7 cellular contexts compared by ENCODE assay signal in the genomic region with DNA sequence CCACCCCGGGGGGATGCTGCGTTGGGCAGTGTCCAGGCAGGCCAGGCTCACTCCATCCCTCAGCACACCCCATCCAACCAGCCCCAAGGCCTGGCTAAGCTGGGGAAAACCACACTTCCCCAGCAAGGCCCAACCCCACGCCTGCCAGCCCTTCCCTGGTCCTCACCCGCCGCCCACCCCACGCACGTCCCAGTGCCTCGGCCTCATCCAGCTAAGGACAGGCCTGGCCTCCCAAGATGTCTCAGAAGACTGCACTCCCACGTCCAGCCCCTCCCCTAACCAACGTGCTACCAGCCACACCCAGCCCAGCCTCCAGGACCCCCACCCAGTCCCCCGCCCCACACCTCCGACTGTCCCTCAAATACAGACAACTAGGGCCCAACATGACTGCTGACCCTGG. TPM values are rescaled to one million over a fixed set of nuclear protein-coding genes. Genes with fewer than 3 reads are reported as not detected.
"Had no signal": no experiment of that assay in that cellular context is flagged by ENCODE, and none has a peak within 500 bp of the region (broad histone marks: within the 10 kb centered on the region; RNA-seq: fewer than 3 reads in every experiment).

No MANE protein-coding gene starts in this region.

- H3K27ac ChIP-seq: HL-60, KMS-11 had no signal

- H3K4me2 ChIP-seq: KMS-11 had no signal

- H3K9ac ChIP-seq: KMS-11 had no signal

- H3K4me3 ChIP-seq: K562 had no signal

- DNase-seq: IMR-90, KBM-7, KG1 had no signal

RNA-seq across cellular contexts. Expression of a gene that starts 9.8 kb away (rescaled TPM):
- polyA plus RNA-seq: IgD-negative memory B cell had no signal
